ENCODE assay signal across 27 cellular contexts in the genomic region with DNA sequence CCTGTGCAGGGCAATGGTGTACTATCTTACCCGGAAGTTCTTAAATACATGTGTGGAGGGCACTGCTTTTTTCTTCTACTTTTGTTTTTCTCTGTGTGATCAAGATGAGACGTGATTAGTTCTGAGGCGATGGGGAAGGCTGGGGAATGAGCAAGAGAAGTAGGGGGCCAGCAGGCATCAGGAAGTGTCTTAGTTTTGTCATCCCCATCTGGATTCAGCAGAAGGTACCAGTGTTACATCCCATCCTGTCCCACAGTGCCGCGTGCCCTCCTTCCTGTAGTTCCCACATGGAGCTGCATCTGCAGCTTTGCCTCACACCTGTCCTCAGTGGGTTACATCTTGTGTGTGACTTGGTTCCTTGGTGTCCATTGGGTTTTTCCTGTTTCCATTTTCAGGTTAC.
"Had no signal": no experiment of that assay in that cellular context is flagged by ENCODE, and none has a peak within 500 bp of the region (broad histone marks: within the 10 kb centered on the region; RNA-seq: fewer than 3 reads in every experiment).

No MANE protein-coding gene starts in this region.

- H3K9me3 Mint-ChIP-seq: stimulated activated effector memory CD8-positive, alpha-beta T cell treated with anti-CD3 and anti-CD28 coated beads, Interleukin-12 subunit alpha, Interleukin-12 subunit beta, amount 100 ng/mL, for 72 hours; stimulated activated memory B cell treated with anti-CD40 and anti-IgM and Interleukin-4, amounts not matched to agents 10 μg/mL and 1 μg/mL and 100 μg/mL, for 72 hours; stimulated activated naive CD8-positive, alpha-beta T cell treated with anti-CD3 and anti-CD28 coated beads, Interleukin-15, amount 100 ng/mL, for 72 hours; stimulated activated naive CD8-positive, alpha-beta T cell treated with anti-CD3 and anti-CD28 coated beads, Interleukin-15, Interleukin-2, amounts not matched to agents 100 ng/mL and 50 ng/mL, for 24 hours; type B pancreatic cell had no signal

- H3K4me1 Mint-ChIP-seq: stimulated activated effector memory CD8-positive, alpha-beta T cell treated with anti-CD3 and anti-CD28 coated beads, Interleukin-12 subunit alpha, Interleukin-12 subunit beta, amount 100 ng/mL, for 72 hours; stimulated activated memory B cell treated with anti-CD40 and anti-IgM and Interleukin-4, amounts not matched to agents 10 μg/mL and 1 μg/mL and 100 μg/mL, for 72 hours; stimulated activated naive CD8-positive, alpha-beta T cell treated with anti-CD3 and anti-CD28 coated beads, Interleukin-15, amount 100 ng/mL, for 72 hours had no signal

- H3K27me3 ChIP-seq: stomach, suprapubic skin, testis, thyroid gland, tibial artery, tibial nerve, transverse colon, upper lobe of left lung, upper lobe of right lung, vagina had no signal

- H3K9me3 ChIP-seq: stomach, suprapubic skin, testis, thoracic aorta, thyroid gland, tibial artery, tibial nerve, transverse colon, upper lobe of left lung, upper lobe of right lung, uterus, vagina had no signal

- H3K4me3 ChIP-seq: stomach, suprapubic skin, testis, thoracic aorta, thyroid gland, tibial artery, tibial nerve, transverse colon, upper lobe of left lung, upper lobe of right lung, uterus, vagina had no signal

- ATAC-seq: stimulated activated effector memory CD8-positive, alpha-beta T cell treated with anti-CD3 and anti-CD28 coated beads, Interleukin-12 subunit alpha, Interleukin-12 subunit beta, amount 100 ng/mL, for 72 hours; stimulated activated memory B cell treated with anti-CD40 and anti-IgM and Interleukin-4, amounts not matched to agents 10 μg/mL and 1 μg/mL and 100 μg/mL, for 72 hours; stimulated activated naive B cell treated with anti-CD40 and anti-IgM and Interleukin-4, amounts not matched to agents 10 μg/mL and 1 μg/mL and 100 μg/mL, for 72 hours; stimulated activated naive CD8-positive, alpha-beta T cell treated with anti-CD3 and anti-CD28 coated beads, Interleukin-15, amount 100 ng/mL, for 72 hours; stimulated activated naive CD8-positive, alpha-beta T cell treated with anti-CD3 and anti-CD28 coated beads, Interleukin-15, Interleukin-2, amounts not matched to agents 100 U/mL and 50 U/mL, for 24 hours; upper lobe of right lung had no signal

- H3K4me3 Mint-ChIP-seq: stimulated activated effector memory CD8-positive, alpha-beta T cell treated with anti-CD3 and anti-CD28 coated beads, Interleukin-12 subunit alpha, Interleukin-12 subunit beta, amount 100 ng/mL, for 72 hours; stimulated activated memory B cell treated with anti-CD40 and anti-IgM and Interleukin-4, amounts not matched to agents 10 μg/mL and 1 μg/mL and 100 μg/mL, for 72 hours; stimulated activated naive B cell treated with anti-CD40 and anti-IgM and Interleukin-4, amounts not matched to agents 10 μg/mL and 1 μg/mL and 100 μg/mL, for 72 hours; stimulated activated naive CD8-positive, alpha-beta T cell treated with anti-CD3 and anti-CD28 coated beads, Interleukin-15, amount 100 ng/mL, for 72 hours; stimulated activated naive CD8-positive, alpha-beta T cell treated with anti-CD3 and anti-CD28 coated beads, Interleukin-15, Interleukin-2, amounts not matched to agents 100 ng/mL and 50 ng/mL, for 24 hours; type B pancreatic cell had no signal

- H3K36me3 Mint-ChIP-seq: stimulated activated effector memory CD8-positive, alpha-beta T cell treated with anti-CD3 and anti-CD28 coated beads, Interleukin-12 subunit alpha, Interleukin-12 subunit beta, amount 100 ng/mL, for 72 hours; stimulated activated memory B cell treated with anti-CD40 and anti-IgM and Interleukin-4, amounts not matched to agents 10 μg/mL and 1 μg/mL and 100 μg/mL, for 72 hours; stimulated activated naive B cell treated with anti-CD40 and anti-IgM and Interleukin-4, amounts not matched to agents 10 μg/mL and 1 μg/mL and 100 μg/mL, for 72 hours; type B pancreatic cell had no signal

- H3K27ac ChIP-seq: stomach, suprapubic skin, testis, thoracic aorta, thyroid gland, tibial artery, tibial nerve, transverse colon, upper lobe of left lung, upper lobe of right lung, uterus, vagina had no signal

- DNase-seq: stimulated activated CD4-positive, alpha-beta T cell treated with anti-CD3 and anti-CD28 coated beads, Interleukin-2, amount 100 ng/mL, for 48 hours; stimulated activated CD4-positive, alpha-beta T cell treated with anti-CD3 and anti-CD28 coated beads, Interleukin-4, amount 100 ng/mL, for 1 hour; stimulated activated CD4-positive, alpha-beta T cell treated with anti-CD3 and anti-CD28 coated beads, Interleukin-4, amount 100 ng/mL, for 24 hours; stimulated activated CD4-positive, alpha-beta T cell treated with anti-CD3 and anti-CD28 coated beads, Interleukin-4, amount 100 ng/mL, for 4 hours; stimulated activated CD8-positive, alpha-beta memory T cell treated with anti-CD3 and anti-CD28 coated beads, Interleukin-4, amount 100 ng/mL, for 48 hours; stimulated activated naive B cell treated with anti-CD40 and anti-IgM and Interleukin-4, amounts not matched to agents 10 μg/mL and 1 μg/mL and 100 μg/mL, for 72 hours; stimulated activated naive CD4-positive, alpha-beta T cell; stimulated activated naive CD4-positive, alpha-beta T cell treated with Interleukin-2 at 50 U/mL for 16 hours; stimulated activated naive CD8-positive, alpha-beta T cell treated with anti-CD3 and anti-CD28 coated beads, Interleukin-15, amount 100 ng/mL, for 72 hours; stimulated activated naive CD8-positive, alpha-beta T cell treated with anti-CD3 and anti-CD28 coated beads, Interleukin-15, Interleukin-2, amounts not matched to agents 100 U/mL and 50 U/mL, for 24 hours; stomach; substantia nigra; testis; thyroid gland; tibial artery; transverse colon; upper lobe of right lung; uterus had no signal

- H3K27ac Mint-ChIP-seq: stimulated activated effector memory CD8-positive, alpha-beta T cell treated with anti-CD3 and anti-CD28 coated beads, Interleukin-12 subunit alpha, Interleukin-12 subunit beta, amount 100 ng/mL, for 72 hours; stimulated activated memory B cell treated with anti-CD40 and anti-IgM and Interleukin-4, amounts not matched to agents 10 μg/mL and 1 μg/mL and 100 μg/mL, for 72 hours; stimulated activated naive B cell treated with anti-CD40 and anti-IgM and Interleukin-4, amounts not matched to agents 10 μg/mL and 1 μg/mL and 100 μg/mL, for 72 hours; stimulated activated naive CD8-positive, alpha-beta T cell treated with anti-CD3 and anti-CD28 coated beads, Interleukin-15, amount 100 ng/mL, for 72 hours; stimulated activated naive CD8-positive, alpha-beta T cell treated with anti-CD3 and anti-CD28 coated beads, Interleukin-15, Interleukin-2, amounts not matched to agents 100 ng/mL and 50 ng/mL, for 24 hours; type B pancreatic cell had no signal

- H3K36me3 ChIP-seq: stomach, suprapubic skin, thoracic aorta, thyroid gland, tibial artery, tibial nerve, transverse colon, upper lobe of left lung, upper lobe of right lung, uterus, vagina had no signal

- H3K4me1 ChIP-seq: suprapubic skin, testis, thyroid gland, upper lobe of right lung, uterus had no signal
